In the genomic region with DNA sequence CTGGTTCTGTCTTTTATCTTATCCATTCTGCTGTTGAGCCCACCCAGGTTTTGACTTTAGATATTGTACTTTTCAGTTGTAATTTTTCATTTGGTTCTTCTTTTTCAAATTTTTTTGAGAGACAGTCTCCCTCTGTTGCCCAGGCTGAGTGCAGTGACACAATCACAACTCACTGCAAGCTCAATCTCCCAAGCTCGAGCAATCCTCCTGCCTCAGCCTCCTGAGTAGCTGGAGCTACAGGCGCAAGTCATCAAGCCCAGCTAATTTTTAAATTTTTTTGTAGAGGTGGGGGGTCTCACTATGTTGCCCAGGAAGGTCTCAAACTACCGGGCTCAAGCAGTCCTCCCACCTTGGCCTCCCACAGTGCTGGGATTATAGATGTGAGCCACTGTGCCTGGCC, we compare ENCODE assay signal across 23 cellular contexts. TPM values are rescaled to one million over a fixed set of nuclear protein-coding genes. Genes with fewer than 3 reads are reported as not detected.
"Had no signal": no experiment of that assay in that cellular context is flagged by ENCODE, and none has a peak within 500 bp of the region (broad histone marks: within the 10 kb centered on the region; RNA-seq: fewer than 3 reads in every experiment).

No MANE protein-coding gene starts in this region.

- H3K4me1 ChIP-seq: left lung, upper lobe of right lung had no signal

- H3K9me3 Mint-ChIP-seq: activated CD4-positive, alpha-beta T cell treated with anti-CD3 and anti-CD28 coated beads, Interleukin-2, amount 10 ng/mL, durations not matched to agents 7 days and 5 days; activated naive CD8-positive, alpha-beta T cell treated with anti-CD3 and anti-CD28 coated beads, Interleukin-2, amount 10 ng/mL, durations not matched to agents 7 days and 5 days; activated T-helper 2 cell treated with anti-CD3 and anti-CD28 coated beads, Interferon-gamma antibody, Interleukin-2, Interleukin-4, amounts not matched to agents 10 μg/mL and 5 μg/mL and 100 μg/mL, durations not matched to agents 14 hours and 24 hours and 36 hours; naive thymus-derived CD8-positive, alpha-beta T cell; T-helper 2 cell treated with Interferon-gamma antibody and Interleukin-4, amounts not matched to agents 5 μg/mL and 100 μg/mL, for 36 hours had no signal

- H3K4me3 Mint-ChIP-seq: activated CD4-positive, alpha-beta T cell treated with anti-CD3 and anti-CD28 coated beads, Interleukin-2, amount 10 ng/mL, durations not matched to agents 7 days and 5 days; activated naive CD8-positive, alpha-beta T cell treated with anti-CD3 and anti-CD28 coated beads, Interleukin-2, amount 10 ng/mL, durations not matched to agents 7 days and 5 days; naive thymus-derived CD8-positive, alpha-beta T cell; neural progenitor cell; T-helper 2 cell treated with Interferon-gamma antibody and Interleukin-4, amounts not matched to agents 5 μg/mL and 100 μg/mL, for 36 hours had no signal

- H3K36me3 ChIP-seq: neural progenitor cell had no signal

- DNase-seq: activated CD4-positive, alpha-beta T cell treated with anti-CD3 and anti-CD28 coated beads, Interleukin-2, amount 10 ng/mL, durations not matched to agents 7 days and 5 days; activated CD4-positive, CD25-positive, alpha-beta regulatory T cell treated with anti-CD3 and anti-CD28 coated beads, Interleukin-2, amount 50 U/mL, for 72 hours; activated naive CD4-positive, alpha-beta T cell; activated naive CD8-positive, alpha-beta T cell treated with anti-CD3 and anti-CD28 coated beads, Interleukin-2, amount 10 ng/mL, durations not matched to agents 7 days and 5 days; activated T-cell treated with anti-CD3 and anti-CD28 coated beads, Interleukin-2, amount 50 U/mL, for 1 hour; amniotic stem cell; dermis blood vessel endothelial cell; effector CD8-positive, alpha-beta T cell; hippocampal formation; kidney glomerular epithelial cell; left lung; naive thymus-derived CD8-positive, alpha-beta T cell; sigmoid colon; stimulated activated CD4-positive, alpha-beta T cell treated with anti-CD3 and anti-CD28 coated beads, Interleukin-2, amount 100 ng/mL, for 48 hours; stimulated activated naive CD4-positive, alpha-beta T cell treated with Interleukin-2 at 50 U/mL for 16 hours; thyroid gland; upper lobe of right lung had no signal

- ATAC-seq: left lung; naive thymus-derived CD8-positive, alpha-beta T cell; upper lobe of right lung had no signal

- H3K4me2 ChIP-seq: neural progenitor cell had no signal

- H2AFZ ChIP-seq: neural progenitor cell had no signal

- H3K27me3 Mint-ChIP-seq: activated CD4-positive, alpha-beta T cell treated with anti-CD3 and anti-CD28 coated beads, Interleukin-2, amount 10 ng/mL, durations not matched to agents 7 days and 5 days; activated naive CD8-positive, alpha-beta T cell treated with anti-CD3 and anti-CD28 coated beads, Interleukin-2, amount 10 ng/mL, durations not matched to agents 7 days and 5 days; naive thymus-derived CD8-positive, alpha-beta T cell had no signal

- H3K27ac ChIP-seq: esophagus muscularis mucosa, left lung, neural progenitor cell, sigmoid colon, thyroid gland, upper lobe of right lung, VCaP had no signal

- H3K9ac ChIP-seq: neural progenitor cell had no signal

- H3K27me3 ChIP-seq: esophagus muscularis mucosa, left lung, neural progenitor cell, sigmoid colon, thyroid gland, upper lobe of right lung had no signal

- H3K9me3 ChIP-seq: esophagus muscularis mucosa, left lung, sigmoid colon, thyroid gland, upper lobe of right lung had no signal

- H3K4me3 ChIP-seq: esophagus muscularis mucosa, left lung, lung, neural progenitor cell, sigmoid colon, thyroid gland, upper lobe of right lung had no signal

RNA-seq across cellular contexts. Expression of a gene that starts 37.1 kb away (rescaled TPM):
- total RNA-seq: naive thymus-derived CD8-positive, alpha-beta T cell had no signal
